Comparison of ENCODE assay signal across 1 cellular context in the genomic region with DNA sequence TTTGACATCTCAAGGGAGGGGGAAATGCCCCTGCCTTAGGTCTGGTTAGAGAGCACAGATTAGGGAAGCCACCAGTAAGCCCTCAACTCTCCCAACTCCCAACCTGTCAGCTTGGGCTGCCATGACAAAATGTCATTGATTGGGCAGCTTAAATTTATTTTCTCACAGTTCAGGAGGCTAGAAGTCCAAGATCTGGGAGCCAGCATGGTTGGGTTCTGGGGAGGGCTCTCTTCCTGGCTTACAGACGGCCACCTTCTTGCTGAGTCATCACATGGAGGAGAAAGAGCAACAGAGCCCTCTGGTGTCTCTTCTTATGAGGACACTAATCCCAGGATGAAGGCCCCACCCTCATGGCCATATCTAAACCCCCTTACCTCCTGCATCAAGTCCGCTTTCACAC.
TF ChIP-seq lines count a peak whose summit lies in the region.

No MANE protein-coding gene starts in this region.

TF ChIP-seq in K562, 482 proteins besides CTCF, POLR2A, EP300 and RAD21 (continued from another document and continues in another):
- TF ChIP-seq, protein P1, sequence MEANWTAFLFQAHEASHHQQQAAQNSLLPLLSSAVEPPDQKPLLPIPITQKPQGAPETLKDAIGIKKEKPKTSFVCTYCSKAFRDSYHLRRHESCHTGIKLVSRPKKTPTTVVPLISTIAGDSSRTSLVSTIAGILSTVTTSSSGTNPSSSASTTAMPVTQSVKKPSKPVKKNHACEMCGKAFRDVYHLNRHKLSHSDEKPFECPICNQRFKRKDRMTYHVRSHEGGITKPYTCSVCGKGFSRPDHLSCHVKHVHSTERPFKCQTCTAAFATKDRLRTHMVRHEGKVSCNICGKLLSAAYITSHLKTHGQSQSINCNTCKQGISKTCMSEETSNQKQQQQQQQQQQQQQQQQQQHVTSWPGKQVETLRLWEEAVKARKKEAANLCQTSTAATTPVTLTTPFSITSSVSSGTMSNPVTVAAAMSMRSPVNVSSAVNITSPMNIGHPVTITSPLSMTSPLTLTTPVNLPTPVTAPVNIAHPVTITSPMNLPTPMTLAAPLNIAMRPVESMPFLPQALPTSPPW (CRISPR knock-in tag; IDR thresholded peaks at IDR 0.05): peak; percentile 74
- TF ChIP-seq TAF9B (IDR thresholded peaks at IDR 0.05; ENCODE audit: partially characterized antibody) (no peak), SIN3B (IDR thresholded peaks at IDR 0.05; ENCODE audit: low read depth) (no peak), RFX1 (IDR thresholded peaks at IDR 0.05) (no peak), KDM4B (IDR thresholded peaks at IDR 0.05; ENCODE audit: borderline replicate concordance in 2 of 2, low read depth in 1 of 2) (no peak), TRIM24 (IDR thresholded peaks at IDR 0.05) (peak; percentile 75 to 85), ZNF699 (CRISPR knock-in tag; IDR thresholded peaks at IDR 0.05; ENCODE audit: insufficient replicate concordance) (no peak), POLR2AphosphoS2 (IDR thresholded peaks at IDR 0.05; ENCODE audit: low read length) (no peak), ZNF134 (CRISPR knock-in tag; conservative IDR thresholded peaks at IDR 0.05) (no peak), ETV5 (CRISPR knock-in tag; IDR thresholded peaks at IDR 0.05; ENCODE audit: low read depth) (no peak), KLF1 (tag; IDR thresholded peaks at IDR 0.05) (no peak), DNMT1 (IDR thresholded peaks at IDR 0.05) (no peak), RBBP5 (IDR thresholded peaks at IDR 0.05; ENCODE audit: borderline replicate concordance, insufficient read depth, low read length, poor library complexity, severe bottlenecking) (no peak), TFAM (CRISPR knock-in tag; conservative IDR thresholded peaks at IDR 0.05) (no peak), GTF2E2 (tag; IDR thresholded peaks at IDR 0.05) (no peak), NR2C2 (CRISPR knock-in tag; IDR thresholded peaks at IDR 0.05) (no peak), NR2C2 (tag; IDR thresholded peaks at IDR 0.05) (0 out of 2 replicates have a peak, but pooled peaks have one; percentile 32), CTBP1 (IDR thresholded peaks at IDR 0.05; ENCODE audit: borderline replicate concordance) (peak; percentile 60; the same call in 1 of the 2 replicates), DACH1 (IDR thresholded peaks at IDR 0.05; ENCODE audit: partially characterized antibody) (no peak), ZNF583 (CRISPR knock-in tag; IDR thresholded peaks at IDR 0.05) (no peak), CBFA2T3 (IDR thresholded peaks at IDR 0.05) (no peak), KLF10 (CRISPR knock-in tag; IDR thresholded peaks at IDR 0.05) (no peak), HMGN3 (IDR thresholded peaks at IDR 0.05; ENCODE audit: borderline replicate concordance, extremely low read depth, insufficient read length, low read depth, low read length) (no peak), MYBL2 (IDR thresholded peaks at IDR 0.05; ENCODE audit: low read depth) (no peak), MYBL2 (CRISPR knock-in tag; IDR thresholded peaks at IDR 0.05; ENCODE audit: borderline replicate concordance) (no peak), DIDO1 (tag; IDR thresholded peaks at IDR 0.05; ENCODE audit: low read depth) (no peak), SAP30 (IDR thresholded peaks at IDR 0.05; ENCODE audit: borderline replicate concordance, insufficient read depth, low read depth, low read length, poor library complexity, severe bottlenecking) (no peak), MAFF (IDR thresholded peaks at IDR 0.05; ENCODE audit: low read length) (peak; percentile 100), PHB (CRISPR knock-in tag; IDR thresholded peaks at IDR 0.05) (no peak)
- TF ChIP-seq, protein P2, sequence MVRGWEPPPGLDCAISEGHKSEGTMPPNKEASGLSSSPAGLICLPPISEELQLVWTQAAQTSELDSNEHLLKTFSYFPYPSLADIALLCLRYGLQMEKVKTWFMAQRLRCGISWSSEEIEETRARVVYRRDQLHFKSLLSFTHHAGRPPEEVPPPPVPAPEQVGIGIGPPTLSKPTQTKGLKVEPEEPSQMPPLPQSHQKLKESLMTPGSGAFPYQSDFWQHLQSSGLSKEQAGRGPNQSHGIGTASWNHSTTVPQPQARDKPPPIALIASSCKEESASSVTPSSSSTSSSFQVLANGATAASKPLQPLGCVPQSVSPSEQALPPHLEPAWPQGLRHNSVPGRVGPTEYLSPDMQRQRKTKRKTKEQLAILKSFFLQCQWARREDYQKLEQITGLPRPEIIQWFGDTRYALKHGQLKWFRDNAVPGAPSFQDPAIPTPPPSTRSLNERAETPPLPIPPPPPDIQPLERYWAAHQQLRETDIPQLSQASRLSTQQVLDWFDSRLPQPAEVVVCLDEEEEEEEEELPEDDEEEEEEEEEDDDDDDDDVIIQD (CRISPR knock-in tag; IDR thresholded peaks at IDR 0.05): no peak
- TF ChIP-seq, protein P3, sequence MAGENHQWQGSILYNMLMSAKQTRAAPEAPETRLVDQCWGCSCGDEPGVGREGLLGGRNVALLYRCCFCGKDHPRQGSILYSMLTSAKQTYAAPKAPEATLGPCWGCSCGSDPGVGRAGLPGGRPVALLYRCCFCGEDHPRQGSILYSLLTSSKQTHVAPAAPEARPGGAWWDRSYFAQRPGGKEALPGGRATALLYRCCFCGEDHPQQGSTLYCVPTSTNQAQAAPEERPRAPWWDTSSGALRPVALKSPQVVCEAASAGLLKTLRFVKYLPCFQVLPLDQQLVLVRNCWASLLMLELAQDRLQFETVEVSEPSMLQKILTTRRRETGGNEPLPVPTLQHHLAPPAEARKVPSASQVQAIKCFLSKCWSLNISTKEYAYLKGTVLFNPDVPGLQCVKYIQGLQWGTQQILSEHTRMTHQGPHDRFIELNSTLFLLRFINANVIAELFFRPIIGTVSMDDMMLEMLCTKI (IDR thresholded peaks at IDR 0.05; ENCODE audit: partially characterized antibody): no peak
- TF ChIP-seq, protein P4, sequence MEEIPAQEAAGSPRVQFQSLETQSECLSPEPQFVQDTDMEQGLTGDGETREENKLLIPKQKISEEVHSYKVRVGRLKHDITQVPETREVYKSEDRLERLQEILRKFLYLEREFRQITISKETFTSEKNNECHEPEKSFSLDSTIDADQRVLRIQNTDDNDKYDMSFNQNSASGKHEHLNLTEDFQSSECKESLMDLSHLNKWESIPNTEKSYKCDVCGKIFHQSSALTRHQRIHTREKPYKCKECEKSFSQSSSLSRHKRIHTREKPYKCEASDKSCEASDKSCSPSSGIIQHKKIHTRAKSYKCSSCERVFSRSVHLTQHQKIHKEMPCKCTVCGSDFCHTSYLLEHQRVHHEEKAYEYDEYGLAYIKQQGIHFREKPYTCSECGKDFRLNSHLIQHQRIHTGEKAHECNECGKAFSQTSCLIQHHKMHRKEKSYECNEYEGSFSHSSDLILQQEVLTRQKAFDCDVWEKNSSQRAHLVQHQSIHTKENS (CRISPR knock-in tag; IDR thresholded peaks at IDR 0.05): no peak
- TF ChIP-seq, protein P5, sequence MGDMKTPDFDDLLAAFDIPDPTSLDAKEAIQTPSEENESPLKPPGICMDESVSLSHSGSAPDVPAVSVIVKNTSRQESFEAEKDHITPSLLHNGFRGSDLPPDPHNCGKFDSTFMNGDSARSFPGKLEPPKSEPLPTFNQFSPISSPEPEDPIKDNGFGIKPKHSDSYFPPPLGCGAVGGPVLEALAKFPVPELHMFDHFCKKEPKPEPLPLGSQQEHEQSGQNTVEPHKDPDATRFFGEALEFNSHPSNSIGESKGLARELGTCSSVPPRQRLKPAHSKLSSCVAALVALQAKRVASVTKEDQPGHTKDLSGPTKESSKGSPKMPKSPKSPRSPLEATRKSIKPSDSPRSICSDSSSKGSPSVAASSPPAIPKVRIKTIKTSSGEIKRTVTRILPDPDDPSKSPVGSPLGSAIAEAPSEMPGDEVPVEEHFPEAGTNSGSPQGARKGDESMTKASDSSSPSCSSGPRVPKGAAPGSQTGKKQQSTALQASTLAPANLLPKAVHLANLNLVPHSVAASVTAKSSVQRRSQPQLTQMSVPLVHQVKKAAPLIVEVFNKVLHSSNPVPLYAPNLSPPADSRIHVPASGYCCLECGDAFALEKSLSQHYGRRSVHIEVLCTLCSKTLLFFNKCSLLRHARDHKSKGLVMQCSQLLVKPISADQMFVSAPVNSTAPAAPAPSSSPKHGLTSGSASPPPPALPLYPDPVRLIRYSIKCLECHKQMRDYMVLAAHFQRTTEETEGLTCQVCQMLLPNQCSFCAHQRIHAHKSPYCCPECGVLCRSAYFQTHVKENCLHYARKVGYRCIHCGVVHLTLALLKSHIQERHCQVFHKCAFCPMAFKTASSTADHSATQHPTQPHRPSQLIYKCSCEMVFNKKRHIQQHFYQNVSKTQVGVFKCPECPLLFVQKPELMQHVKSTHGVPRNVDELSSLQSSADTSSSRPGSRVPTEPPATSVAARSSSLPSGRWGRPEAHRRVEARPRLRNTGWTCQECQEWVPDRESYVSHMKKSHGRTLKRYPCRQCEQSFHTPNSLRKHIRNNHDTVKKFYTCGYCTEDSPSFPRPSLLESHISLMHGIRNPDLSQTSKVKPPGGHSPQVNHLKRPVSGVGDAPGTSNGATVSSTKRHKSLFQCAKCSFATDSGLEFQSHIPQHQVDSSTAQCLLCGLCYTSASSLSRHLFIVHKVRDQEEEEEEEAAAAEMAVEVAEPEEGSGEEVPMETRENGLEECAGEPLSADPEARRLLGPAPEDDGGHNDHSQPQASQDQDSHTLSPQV (IDR thresholded peaks at IDR 0.05): peak; percentile 88
- TF ChIP-seq, protein P6, sequence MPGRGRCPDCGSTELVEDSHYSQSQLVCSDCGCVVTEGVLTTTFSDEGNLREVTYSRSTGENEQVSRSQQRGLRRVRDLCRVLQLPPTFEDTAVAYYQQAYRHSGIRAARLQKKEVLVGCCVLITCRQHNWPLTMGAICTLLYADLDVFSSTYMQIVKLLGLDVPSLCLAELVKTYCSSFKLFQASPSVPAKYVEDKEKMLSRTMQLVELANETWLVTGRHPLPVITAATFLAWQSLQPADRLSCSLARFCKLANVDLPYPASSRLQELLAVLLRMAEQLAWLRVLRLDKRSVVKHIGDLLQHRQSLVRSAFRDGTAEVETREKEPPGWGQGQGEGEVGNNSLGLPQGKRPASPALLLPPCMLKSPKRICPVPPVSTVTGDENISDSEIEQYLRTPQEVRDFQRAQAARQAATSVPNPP (IDR thresholded peaks at IDR 0.05; ENCODE audit: borderline replicate concordance, insufficient read depth, insufficient read length): no peak
- TF ChIP-seq, protein P7, sequence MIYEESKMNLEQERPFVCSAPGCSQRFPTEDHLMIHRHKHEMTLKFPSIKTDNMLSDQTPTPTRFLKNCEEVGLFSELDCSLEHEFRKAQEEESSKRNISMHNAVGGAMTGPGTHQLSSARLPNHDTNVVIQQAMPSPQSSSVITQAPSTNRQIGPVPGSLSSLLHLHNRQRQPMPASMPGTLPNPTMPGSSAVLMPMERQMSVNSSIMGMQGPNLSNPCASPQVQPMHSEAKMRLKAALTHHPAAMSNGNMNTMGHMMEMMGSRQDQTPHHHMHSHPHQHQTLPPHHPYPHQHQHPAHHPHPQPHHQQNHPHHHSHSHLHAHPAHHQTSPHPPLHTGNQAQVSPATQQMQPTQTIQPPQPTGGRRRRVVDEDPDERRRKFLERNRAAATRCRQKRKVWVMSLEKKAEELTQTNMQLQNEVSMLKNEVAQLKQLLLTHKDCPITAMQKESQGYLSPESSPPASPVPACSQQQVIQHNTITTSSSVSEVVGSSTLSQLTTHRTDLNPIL (CRISPR knock-in tag; IDR thresholded peaks at IDR 0.05): no peak
- TF ChIP-seq, protein P8, sequence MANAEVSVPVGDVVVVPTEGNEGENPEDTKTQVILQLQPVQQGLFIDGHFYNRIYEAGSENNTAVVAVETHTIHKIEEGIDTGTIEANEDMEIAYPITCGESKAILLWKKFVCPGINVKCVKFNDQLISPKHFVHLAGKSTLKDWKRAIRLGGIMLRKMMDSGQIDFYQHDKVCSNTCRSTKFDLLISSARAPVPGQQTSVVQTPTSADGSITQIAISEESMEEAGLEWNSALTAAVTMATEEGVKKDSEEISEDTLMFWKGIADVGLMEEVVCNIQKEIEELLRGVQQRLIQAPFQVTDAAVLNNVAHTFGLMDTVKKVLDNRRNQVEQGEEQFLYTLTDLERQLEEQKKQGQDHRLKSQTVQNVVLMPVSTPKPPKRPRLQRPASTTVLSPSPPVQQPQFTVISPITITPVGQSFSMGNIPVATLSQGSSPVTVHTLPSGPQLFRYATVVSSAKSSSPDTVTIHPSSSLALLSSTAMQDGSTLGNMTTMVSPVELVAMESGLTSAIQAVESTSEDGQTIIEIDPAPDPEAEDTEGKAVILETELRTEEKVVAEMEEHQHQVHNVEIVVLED (CRISPR knock-in tag; IDR thresholded peaks at IDR 0.05): no peak
